Comparison of ENCODE assay signal across 20 cellular contexts in the genomic region with DNA sequence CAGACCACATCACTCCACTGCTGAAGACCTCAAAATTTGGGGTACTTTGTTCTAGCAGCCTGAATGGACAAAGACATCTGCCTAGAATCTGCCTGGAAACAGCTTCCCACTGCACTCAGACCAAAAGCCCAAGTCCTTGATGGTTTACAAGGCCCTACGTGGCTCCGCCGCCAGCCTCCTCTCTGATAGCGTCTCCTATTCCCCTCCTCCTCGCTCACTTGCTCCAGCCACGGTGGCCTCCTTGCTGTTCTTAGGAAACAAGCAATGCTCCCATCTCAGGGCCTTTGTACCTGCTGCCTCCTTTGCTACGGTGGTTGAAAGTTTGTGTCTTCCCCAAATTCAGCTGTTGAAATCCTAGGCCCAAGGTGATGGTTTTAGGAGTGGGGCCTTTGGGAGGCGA. TPM values are rescaled to one million over a fixed set of nuclear protein-coding genes. Genes with fewer than 3 reads are reported as not detected.
A peak's percentile ranks its signal among the peaks of the same experiment; 100 is the strongest.
DNase-seq lines count a peak whose midpoint lies in the region; ATAC-seq and TF ChIP-seq lines count a peak whose summit lies in the region.
"Had no signal": no experiment of that assay in that cellular context is flagged by ENCODE, and none has a peak within 500 bp of the region (broad histone marks: within the 10 kb centered on the region; RNA-seq: fewer than 3 reads in every experiment).

No MANE protein-coding gene starts in this region.

- TF ChIP-seq CTCF in heart left ventricle (IDR thresholded peaks at IDR 0.05) (no peak), glutamatergic neuron (IDR thresholded peaks at IDR 0.05; ENCODE audit: partially characterized antibody, unreplicated experiment) (no peak), body of pancreas (IDR thresholded peaks at IDR 0.05) (no peak)

- H3K4me1 Mint-ChIP-seq in glutamatergic neuron (ENCODE audit: low read depth, unreplicated experiment): peaks cover 26% of the 10 kb centered on the region
- H3K4me1 Mint-ChIP-seq: CD4-positive, CD25-positive, alpha-beta regulatory T cell had no signal

- no peak overlapping the region for H3K27ac ChIP-seq in heart left ventricle
- no peak overlapping the region for H3K27ac ChIP-seq in body of pancreas
- H3K27ac ChIP-seq: KMS-11 had no signal

- peak overlapping the region; percentile 39 for H3K27ac Mint-ChIP-seq in glutamatergic neuron (ENCODE audit: unreplicated experiment)
- H3K27ac Mint-ChIP-seq: CD4-positive, CD25-positive, alpha-beta regulatory T cell had no signal

- intact Hi-C loops in heart left ventricle (cut with DNase I) (loop anchor here in 3 of 10 donors (2.0 to 5.0 kb wide), 2 partner anchors 55 kb away; no protein-coding TSS in a partner anchor), left cardiac atrium (cut with DNase I) (no loop called here), posterior vena cava (cut with DNase I) (no loop called here), body of pancreas (cut with DNase I) (no loop called here)

- H3K36me3 Mint-ChIP-seq in glutamatergic neuron (ENCODE audit: unreplicated experiment): no peaks in the 10 kb centered on the region
- H3K36me3 Mint-ChIP-seq: CD4-positive, CD25-positive, alpha-beta regulatory T cell had no signal

- no peaks in the 10 kb centered on the region for H3K27me3 ChIP-seq in heart left ventricle
- H3K27me3 ChIP-seq in body of pancreas: no peaks in the 10 kb centered on the region

- peaks cover 0 to 31% (median 18%) of the 10 kb centered on the region in 12 donors for H3K4me1 ChIP-seq in heart left ventricle
- H3K4me1 ChIP-seq in body of pancreas: peaks cover 34% of the 10 kb centered on the region
- H3K4me1 ChIP-seq: HAP-1 had no signal

- ATAC-seq in heart left ventricle: no peak
- no peak for ATAC-seq in left cardiac atrium
- ATAC-seq in body of pancreas: no peak
- ATAC-seq in GM18502 (IDR thresholded peaks at IDR 0.05; ENCODE audit: poor library complexity, unreplicated experiment): no peak

- H3K4me3 Mint-ChIP-seq in glutamatergic neuron (ENCODE audit: unreplicated experiment): no peak overlapping the region
- H3K4me3 Mint-ChIP-seq: CD4-positive, CD25-positive, alpha-beta regulatory T cell had no signal

- H3K9me3 ChIP-seq in heart left ventricle: no peaks in the 10 kb centered on the region
- H3K9me3 ChIP-seq in body of pancreas: no peaks in the 10 kb centered on the region
- H3K9me3 ChIP-seq: Caco-2, HAP-1 had no signal

- peaks cover 12% of the 10 kb centered on the region for H3K9me3 Mint-ChIP-seq in glutamatergic neuron (ENCODE audit: unreplicated experiment)

- 82 to 89% (median 87%) methylated on average over 8 of the region's 8 CpGs for WGBS in heart left ventricle, 4 donors
- WGBS in body of pancreas, 2 donors: 81 to 86% methylated on average over 8 of the region's 8 CpGs

- no peak overlapping the region for H3K4me3 ChIP-seq in heart left ventricle
- H3K4me3 ChIP-seq in body of pancreas: no peak overlapping the region
- H3K4me3 ChIP-seq: HAP-1 had no signal

- H3K36me3 ChIP-seq in heart left ventricle: no peaks in the 10 kb centered on the region
- H3K36me3 ChIP-seq in body of pancreas (replicated peaks in 1 of 2; ENCODE audit: insufficient read depth in 1 of 2, low read depth in 2 of 2): no peaks in the 10 kb centered on the region
- H3K36me3 ChIP-seq: HAP-1 had no signal

- DNase-seq in heart left ventricle (peak in 3 of 5 donors; percentile 5 to 51 (median 9)), left cardiac atrium (no peak), glutamatergic neuron (no peak), posterior vena cava (ENCODE audit: low spot score) (peak; percentile 72), ureter (ENCODE audit: low spot score) (peak; percentile 41), dedifferentiated amniotic fluid mesenchymal stem cell (ENCODE audit: extremely low spot score) (no peak), body of pancreas (no peak)
- DNase-seq: ACHN; CD4-positive, CD25-positive, alpha-beta regulatory T cell; DMS153; EL; NCI-H1048; NCI-H2081 treated with DMSO at 0.1 percent for 48 hours; NCI-H510A; NCI-H774 had no signal

- H3K27me3 Mint-ChIP-seq in glutamatergic neuron (ENCODE audit: unreplicated experiment): peaks cover 5% of the 10 kb centered on the region

- TF ChIP-seq POLR2A in heart left ventricle (IDR thresholded peaks at IDR 0.05): no peak
- no peak for TF ChIP-seq POLR2A in body of pancreas (IDR thresholded peaks at IDR 0.05)

RNA-seq across cellular contexts. Expression of a gene that starts 34.7 kb away (rescaled TPM):
- total RNA-seq in heart left ventricle: 1 to 10 TPM; 1.7 to 5.5 (median 3.2) TPM
- under 1 TPM; 0.28 to 0.50 TPM for polyA plus RNA-seq in heart left ventricle
- total RNA-seq in left cardiac atrium: 1 to 10 TPM; 2.4 to 2.6 TPM
- 29.5 TPM for total RNA-seq in glutamatergic neuron (ENCODE audit: unreplicated experiment)
- total RNA-seq in posterior vena cava: 10 to 100 TPM in 1 of 2 donors, 1 to 10 TPM in 1; 5.0 to 11.9 TPM
- total RNA-seq in ureter: 2.8 TPM
- total RNA-seq in body of pancreas: under 1 TPM; 0.26 to 0.33 TPM
- total RNA-seq: CD4-positive, CD25-positive, alpha-beta regulatory T cell; MCF 10A had no signal
- polyA plus RNA-seq: CD4-positive, CD25-positive, alpha-beta regulatory T cell had no signal

Comparison
In these comparisons a context has a peak if more than half of its experiments do, and no peak if none do; other contexts are left out.
1. DNase-seq: peak in heart left ventricle (3 of 5), posterior vena cava (single experiment) and ureter (single experiment); none in left cardiac atrium (single experiment), glutamatergic neuron (single experiment), dedifferentiated amniotic fluid mesenchymal stem cell (single experiment) and body of pancreas (0 of 4).